8 cellular contexts compared by ENCODE assay signal in genomic region chr2:214810670-214811069, GRCh38. TPM values are rescaled to one million over a fixed set of nuclear protein-coding genes. Genes with fewer than 3 reads are reported as not detected.
A peak's percentile ranks its signal among the peaks of the same experiment; 100 is the strongest.
DNase-seq lines count a peak whose midpoint lies in the region; ATAC-seq and TF ChIP-seq lines count a peak whose summit lies in the region.

No MANE protein-coding gene starts in this region.

- no peak for ATAC-seq in activated CD4-positive, alpha-beta T cell treated with anti-CD3 and anti-CD28 coated beads for 36 hours
- ATAC-seq in HG03460 (IDR thresholded peaks at IDR 0.05; ENCODE audit: unreplicated experiment) = no peak

- H3K4me1 ChIP-seq in iPS-15b (ENCODE audit: control insufficient read depth, insufficient read depth, low read length) = peaks cover 15% of the 10 kb centered on the region
- H3K4me1 ChIP-seq in testis = peaks cover 6% of the 10 kb centered on the region

- peak overlapping the region; percentile 73 for H3K27ac Mint-ChIP-seq in activated CD4-positive, alpha-beta T cell treated with anti-CD3 and anti-CD28 coated beads for 36 hours
- no peak overlapping the region for H3K27ac Mint-ChIP-seq in activated CD4-positive, alpha-beta memory T cell treated with anti-CD3 and anti-CD28 coated beads for 36 hours

- 23 to 24% methylated on average over 15 of the region's 15 CpGs for WGBS in testis, 2 donors

- peak; percentile 17 for DNase-seq in activated CD4-positive, alpha-beta T cell treated with anti-CD3 and anti-CD28 coated beads for 36 hours
- DNase-seq in activated CD4-positive, alpha-beta T cell treated with anti-CD3 and anti-CD28 coated beads for 1 hour = no peak
- DNase-seq in activated CD4-positive, alpha-beta memory T cell treated with anti-CD3 and anti-CD28 coated beads for 36 hours = no peak
- DNase-seq in testis (peak; percentile 18), NCI-H345 treated with DMSO at 0.1 percent for 48 hours (lab: John Stamatoyannopoulos, UW; ENCODE audit: unreplicated experiment) (no peak)
- no peak for DNase-seq in stimulated activated CD8-positive, alpha-beta memory T cell treated with anti-CD3 and anti-CD28 coated beads, Interleukin-4, amount 100 ng/mL, for 48 hours

- peak overlapping the region in 1 of 2 donors; percentile 97 for H3K27ac ChIP-seq in testis

- CTCF ChIA-PET in activated CD4-positive, alpha-beta T cell treated with anti-CD3 and anti-CD28 coated beads for 36 hours (lab: Charles Lee) = interaction anchor here (0.6 kb wide), 1 partner anchor 621 kb away, joined by 4 read pairs; no protein-coding TSS in a partner anchor
- CTCF ChIA-PET in activated CD4-positive, alpha-beta memory T cell treated with anti-CD3 and anti-CD28 coated beads for 36 hours (lab: Charles Lee) = no interaction called here

- peaks cover 17% of the 10 kb centered on the region for H3K36me3 Mint-ChIP-seq in activated CD4-positive, alpha-beta T cell treated with anti-CD3 and anti-CD28 coated beads for 36 hours (ENCODE audit: low read depth)
- H3K36me3 Mint-ChIP-seq in activated CD4-positive, alpha-beta memory T cell treated with anti-CD3 and anti-CD28 coated beads for 36 hours = peaks cover 9% of the 10 kb centered on the region

- H3K4me1 Mint-ChIP-seq in activated CD4-positive, alpha-beta T cell treated with anti-CD3 and anti-CD28 coated beads for 36 hours = peaks cover 22% of the 10 kb centered on the region
- peaks cover 27% of the 10 kb centered on the region for H3K4me1 Mint-ChIP-seq in activated CD4-positive, alpha-beta memory T cell treated with anti-CD3 and anti-CD28 coated beads for 36 hours (ENCODE audit: low read depth)

- H3K36me3 ChIP-seq in iPS-15b (ENCODE audit: control insufficient read depth, insufficient read depth, low read length) (no peaks in the 10 kb centered on the region), testis (ENCODE audit: low read depth, missing control alignments) (no peaks in the 10 kb centered on the region)

- peaks cover 7% of the 10 kb centered on the region for H3K27me3 ChIP-seq in iPS-15b (ENCODE audit: control insufficient read depth, insufficient read depth, low read length)
- H3K27me3 ChIP-seq in testis = no peaks in the 10 kb centered on the region

- no peaks in the 10 kb centered on the region for H3K9me3 Mint-ChIP-seq in activated CD4-positive, alpha-beta T cell treated with anti-CD3 and anti-CD28 coated beads for 36 hours (ENCODE audit: low read depth)
- no peaks in the 10 kb centered on the region for H3K9me3 Mint-ChIP-seq in activated CD4-positive, alpha-beta memory T cell treated with anti-CD3 and anti-CD28 coated beads for 36 hours

- intact Hi-C loops in activated CD4-positive, alpha-beta T cell treated with anti-CD3 and anti-CD28 coated beads for 36 hours (cut with DNase I, micrococcal nuclease) = loop anchor here in 1 of 2 experiments (1.0 kb wide), 1 partner anchor 502 kb away; the partner anchor contains the start of gene ATIC
- intact Hi-C loops in activated CD4-positive, alpha-beta memory T cell treated with anti-CD3 and anti-CD28 coated beads for 36 hours (cut with micrococcal nuclease) = no loop called here
- intact Hi-C loops in testis (cut with DNase I; ENCODE audit: low total_unique reads) = no loop called here

- H3K9ac ChIP-seq in iPS-15b (ENCODE audit: low read depth, low read length) = no peak overlapping the region

- TF ChIP-seq CTCF in testis (IDR thresholded peaks at IDR 0.05) = no peak

- TF ChIP-seq POLR2A in testis (IDR thresholded peaks at IDR 0.05) = no peak

- no peaks in the 10 kb centered on the region for H3K9me3 ChIP-seq in iPS-15b (ENCODE audit: control insufficient read depth, insufficient read depth, low read length)
- no peaks in the 10 kb centered on the region for H3K9me3 ChIP-seq in testis

- H3K4me3 ChIP-seq in iPS-15b (ENCODE audit: low read depth, low read length) (peak overlapping the region; percentile 60), testis (peak overlapping the region; percentile 79 to 91)

- POLR2A ChIA-PET in activated CD4-positive, alpha-beta T cell treated with anti-CD3 and anti-CD28 coated beads for 36 hours (lab: Charles Lee) = interaction anchor here (0.5 kb wide), 1 partner anchor 505 kb away, joined by 4 read pairs; no protein-coding TSS in a partner anchor
- POLR2A ChIA-PET in activated CD4-positive, alpha-beta memory T cell treated with anti-CD3 and anti-CD28 coated beads for 36 hours (lab: Charles Lee) = no interaction called here

- H3K4me3 Mint-ChIP-seq in activated CD4-positive, alpha-beta T cell treated with anti-CD3 and anti-CD28 coated beads for 36 hours = peak overlapping the region; percentile 88
- H3K4me3 Mint-ChIP-seq in activated CD4-positive, alpha-beta memory T cell treated with anti-CD3 and anti-CD28 coated beads for 36 hours = peak overlapping the region; percentile 99

- peaks cover 3% of the 10 kb centered on the region for H3K27me3 Mint-ChIP-seq in activated CD4-positive, alpha-beta T cell treated with anti-CD3 and anti-CD28 coated beads for 36 hours
- H3K27me3 Mint-ChIP-seq in activated CD4-positive, alpha-beta memory T cell treated with anti-CD3 and anti-CD28 coated beads for 36 hours = peaks cover 3% of the 10 kb centered on the region

RNA-seq across cellular contexts. Expression of gene BARD1, which starts 1.2 kb away (rescaled TPM):
- 10 to 100 TPM; 22.8 to 30.7 TPM for total RNA-seq in activated CD4-positive, alpha-beta T cell treated with anti-CD3 and anti-CD28 coated beads for 36 hours
- 10 to 100 TPM; 25.5 to 26.3 TPM for total RNA-seq in activated CD4-positive, alpha-beta memory T cell treated with anti-CD3 and anti-CD28 coated beads for 36 hours
- 10 to 100 TPM; 21.6 to 25.4 TPM for total RNA-seq in testis
- polyA plus RNA-seq in testis (ENCODE audit: insufficient read depth, low read depth, low replicate concordance) = 10.9 TPM

Comparison
In these comparisons a context has a peak if more than half of its experiments do, and no peak if none do; other contexts are left out.
1. DNase-seq: peak in activated CD4-positive, alpha-beta T cell treated with anti-CD3 and anti-CD28 coated beads for 36 hours (single experiment) and testis (single experiment); none in activated CD4-positive, alpha-beta T cell treated with anti-CD3 and anti-CD28 coated beads for 1 hour (single experiment), activated CD4-positive, alpha-beta memory T cell treated with anti-CD3 and anti-CD28 coated beads for 36 hours (single experiment), stimulated activated CD8-positive, alpha-beta memory T cell treated with anti-CD3 and anti-CD28 coated beads, Interleukin-4, amount 100 ng/mL, for 48 hours (single experiment) and NCI-H345 treated with DMSO at 0.1 percent for 48 hours (single experiment).